ENCODE assay signal across 8 cellular contexts in genomic region chr2:105399207-105399861, GRCh38. TPM values are rescaled to one million over a fixed set of nuclear protein-coding genes. Genes with fewer than 3 reads are reported as not detected.
A peak's percentile ranks its signal among the peaks of the same experiment; 100 is the strongest.
DNase-seq lines count a peak whose midpoint lies in the region; ATAC-seq and TF ChIP-seq lines count a peak whose summit lies in the region.

No MANE protein-coding gene starts in this region.

- POLR2A ChIA-PET in BJ (lab: Charles Lee) = interaction anchor here (0.5 kb wide), 1 partner anchor 137 kb away, joined by 5 read pairs; no protein-coding TSS in a partner anchor
- POLR2A ChIA-PET in naive thymus-derived CD4-positive, alpha-beta T cell (lab: Charles Lee) = interaction anchor here (1.2 kb wide), 1 partner anchor 60 kb away, joined by 3 read pairs; no protein-coding TSS in a partner anchor

- no peak for DNase-seq in BJ (ENCODE audit: low read depth)
- DNase-seq in endodermal cell = peak; percentile 57
- no peak for DNase-seq in naive thymus-derived CD4-positive, alpha-beta T cell
- DNase-seq in posterior vena cava (ENCODE audit: low spot score) = no peak
- no peak for DNase-seq in central memory CD4-positive, alpha-beta T cell
- DNase-seq in activated CD4-positive, alpha-beta T cell treated with anti-CD3 and anti-CD28 coated beads for 1 hour = no peak
- DNase-seq in hypothalamus (lab: John Stamatoyannopoulos, UW) = no peak

- no peak overlapping the region for H3K27ac Mint-ChIP-seq in endodermal cell
- no peak overlapping the region for H3K27ac Mint-ChIP-seq in naive thymus-derived CD4-positive, alpha-beta T cell

- H3K4me3 Mint-ChIP-seq in endodermal cell = peak overlapping the region; percentile 73
- peak overlapping the region in 9 of 10 donors; percentile 6 to 93 (median 77) for H3K4me3 Mint-ChIP-seq in naive thymus-derived CD4-positive, alpha-beta T cell

- H3K4me1 ChIP-seq in KMS-11 (ENCODE audit: low read depth, poor library complexity, severe bottlenecking) (peaks cover 3% of the 10 kb centered on the region), endodermal cell (ENCODE audit: control insufficient read depth, insufficient read depth, low read length) (no peaks in the 10 kb centered on the region)
- H3K4me1 ChIP-seq in naive thymus-derived CD4-positive, alpha-beta T cell (ENCODE audit: control insufficient read depth in 2 of 2, insufficient read depth in 2 of 2, low read length in 2 of 2) = peaks cover 0 to 5% of the 10 kb centered on the region in 2 donors

- CTCF ChIA-PET in BJ (lab: Yijun Ruan, JAX) = interaction anchor here (0.8 to 4.0 kb wide), 6 partner anchors 10 to 121 kb away, joined by 3 to 11 read pairs (median 4); no protein-coding TSS in a partner anchor
- CTCF ChIA-PET in naive thymus-derived CD4-positive, alpha-beta T cell (lab: Charles Lee) = interaction anchor here (0.6 kb wide), 1 partner anchor 107 kb away, joined by 3 read pairs; no protein-coding TSS in a partner anchor

- peak overlapping the region; percentile 96 for H2AFZ ChIP-seq in KMS-11 (ENCODE audit: low read depth)

- peaks cover 9% of the 10 kb centered on the region for H3K4me1 Mint-ChIP-seq in endodermal cell
- peaks cover 0 to 20% (median 5%) of the 10 kb centered on the region in 7 donors for H3K4me1 Mint-ChIP-seq in naive thymus-derived CD4-positive, alpha-beta T cell

- H3K4me3 ChIP-seq in BJ (ENCODE audit: low read depth, low read length) (peak overlapping the region; percentile 100), KMS-11 (IDR thresholded peaks at IDR 0.05; ENCODE audit: insufficient read depth, low read depth, low read length) (no peak overlapping the region), endodermal cell (ENCODE audit: low read length) (peak overlapping the region; percentile 93)
- peak overlapping the region; percentile 70 for H3K4me3 ChIP-seq in naive thymus-derived CD4-positive, alpha-beta T cell (ENCODE audit: low read length)

- H3K36me3 Mint-ChIP-seq in endodermal cell (ENCODE audit: low read depth) = peaks cover 4% of the 10 kb centered on the region
- peaks cover 0 to 2% (median 0%) of the 10 kb centered on the region in 5 donors for H3K36me3 Mint-ChIP-seq in naive thymus-derived CD4-positive, alpha-beta T cell

- H3K79me2 ChIP-seq in KMS-11 (ENCODE audit: insufficient read depth, low read depth) = no peaks in the 10 kb centered on the region

- H3K9ac ChIP-seq in KMS-11 = peak overlapping the region; percentile 68; the same call in 1 of the 2 replicates
- H3K9ac ChIP-seq in endodermal cell (ENCODE audit: extremely low read depth, low read length, poor library complexity, severe bottlenecking) = peak overlapping the region; percentile 19

- ATAC-seq in naive thymus-derived CD4-positive, alpha-beta T cell = no peak

- TF ChIP-seq CTCF in BJ (IDR thresholded peaks at IDR 0.05; ENCODE audit: insufficient read depth, low read depth, low read length) = no peak
- TF ChIP-seq CTCF in KMS-11 (conservative IDR thresholded peaks at IDR 0.05; ENCODE audit: low read depth, low read length) = no peak; the same call in 1 of the 2 replicates
- TF ChIP-seq CTCF in endodermal cell (conservative IDR thresholded peaks at IDR 0.05) = no peak

- intact Hi-C loops in naive thymus-derived CD4-positive, alpha-beta T cell (cut with micrococcal nuclease) = no loop called here
- intact Hi-C loops in posterior vena cava (cut with DNase I) = no loop called here

- peaks cover 26% of the 10 kb centered on the region for H3K27me3 Mint-ChIP-seq in endodermal cell (ENCODE audit: insufficient read depth)
- peaks cover 7 to 49% (median 14%) of the 10 kb centered on the region in 5 donors for H3K27me3 Mint-ChIP-seq in naive thymus-derived CD4-positive, alpha-beta T cell

- no peak overlapping the region for H3K27ac ChIP-seq in KMS-11
- no peak overlapping the region for H3K27ac ChIP-seq in endodermal cell (ENCODE audit: low read depth, low read length)
- H3K27ac ChIP-seq in naive thymus-derived CD4-positive, alpha-beta T cell (ENCODE audit: low read depth, low read length) = no peak overlapping the region

- no peaks in the 10 kb centered on the region for H4K20me1 ChIP-seq in KMS-11 (ENCODE audit: insufficient read depth)

- no peaks in the 10 kb centered on the region for H3K27me3 ChIP-seq in BJ (ENCODE audit: control insufficient read depth, insufficient read depth, low read length)
- H3K27me3 ChIP-seq in KMS-11 (ENCODE audit: insufficient read depth, low read depth) = no peaks in the 10 kb centered on the region
- peaks cover 13% of the 10 kb centered on the region for H3K27me3 ChIP-seq in endodermal cell (ENCODE audit: control insufficient read depth, insufficient read depth, low read length, poor library complexity, severe bottlenecking)
- no peaks in the 10 kb centered on the region for H3K27me3 ChIP-seq in naive thymus-derived CD4-positive, alpha-beta T cell (ENCODE audit: control insufficient read depth in 2 of 2, insufficient read depth in 2 of 2, low read length in 2 of 2)

- WGBS in endodermal cell (ENCODE audit: insufficient coverage in 1 of 2, insufficient read length in 1 of 2), 2 experiments = 61 to 89% methylated on average over 13 to 38 of the region's 38 CpGs

- no peaks in the 10 kb centered on the region for H3K9me3 ChIP-seq in endodermal cell (ENCODE audit: control insufficient read depth, low read length)
- no peaks in the 10 kb centered on the region for H3K9me3 ChIP-seq in naive thymus-derived CD4-positive, alpha-beta T cell (ENCODE audit: control insufficient read depth in 2 of 3, low read length in 3 of 3)

- H3K36me3 ChIP-seq in BJ (ENCODE audit: control insufficient read depth, insufficient read depth, low read length) = peaks cover 5% of the 10 kb centered on the region
- no peaks in the 10 kb centered on the region for H3K36me3 ChIP-seq in KMS-11 (ENCODE audit: insufficient read depth)
- no peaks in the 10 kb centered on the region for H3K36me3 ChIP-seq in endodermal cell (ENCODE audit: control insufficient read depth, insufficient read depth, low read length)
- peaks cover 0 to 3% (median 0%) of the 10 kb centered on the region in 3 experiments for H3K36me3 ChIP-seq in naive thymus-derived CD4-positive, alpha-beta T cell (ENCODE audit: control insufficient read depth in 2 of 3, insufficient read depth in 3 of 3, low read length in 3 of 3)

- peaks cover 3% of the 10 kb centered on the region for H3K9me3 Mint-ChIP-seq in endodermal cell
- H3K9me3 Mint-ChIP-seq in naive thymus-derived CD4-positive, alpha-beta T cell = no peaks in the 10 kb centered on the region

- H3K4me2 ChIP-seq in KMS-11 = peak overlapping the region; percentile 76

RNA-seq across cellular contexts. Expression of gene FHL2, which starts 0.5 kb away (rescaled TPM):
- 472 and 546 TPM in 2 replicates for polyA plus RNA-seq in BJ (2011; rRNA removed)
- polyA minus RNA-seq in BJ (2011; rRNA and poly(A)+ RNA removed) = 254 and 426 TPM in 2 replicates
- total RNA-seq in endodermal cell (10 to 100 TPM; 11.1 to 11.4 TPM), posterior vena cava (100 to 1,000 TPM; 119 to 126 TPM)
- 11.0 TPM for polyA plus RNA-seq in endodermal cell (2013, experiment 1 of 2)
- 10.8 TPM for polyA plus RNA-seq in endodermal cell (2013, experiment 2 of 2)
- 1 to 10 TPM in 1 of 5 experiments, under 1 TPM in 3, not detected in 1; 0.19 to 3.6 (median 0.63) TPM for total RNA-seq in naive thymus-derived CD4-positive, alpha-beta T cell
- polyA plus RNA-seq in naive thymus-derived CD4-positive, alpha-beta T cell = 1 to 10 TPM in 1 of 2 donors, under 1 TPM in 1; 0.40 to 1.6 TPM

Comparison
In these comparisons a context has a peak if more than half of its experiments do, and no peak if none do; other contexts are left out.
1. RNA of gene FHL2, which starts 0.5 kb away (total RNA-seq): 119 to 126 TPM in posterior vena cava; 11.1 to 11.4 TPM in endodermal cell and 0.19 to 3.6 TPM in naive thymus-derived CD4-positive, alpha-beta T cell; every median in the first group is over 4 times any median in the second.